In the genomic region with DNA sequence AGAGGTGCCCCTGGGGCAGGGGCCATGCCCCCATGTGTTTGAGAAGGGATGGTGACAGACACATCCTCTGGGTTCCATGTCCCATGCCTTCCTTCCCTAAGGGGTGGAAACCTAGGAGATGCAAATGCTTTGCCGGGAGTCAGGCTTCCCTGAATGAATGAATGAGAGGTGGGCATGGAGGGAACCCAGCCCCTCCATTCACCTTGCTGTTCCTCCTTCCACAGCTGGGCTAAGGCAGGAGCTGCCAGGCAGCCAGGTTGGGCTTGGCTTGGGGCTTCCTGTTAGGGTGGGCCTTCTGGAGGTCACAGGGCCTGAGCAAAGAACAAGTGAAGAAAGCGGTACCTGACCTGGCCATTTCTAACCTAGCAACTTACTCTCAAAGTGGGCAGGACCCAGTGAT, we compare ENCODE assay signal across 21 cellular contexts. TPM values are rescaled to one million over a fixed set of nuclear protein-coding genes. Genes with fewer than 3 reads are reported as not detected.
A peak's percentile ranks its signal among the peaks of the same experiment; 100 is the strongest.
DNase-seq lines count a peak whose midpoint lies in the region; ATAC-seq, FAIRE-seq and TF ChIP-seq lines count a peak whose summit lies in the region.
"Had no signal": no experiment of that assay in that cellular context is flagged by ENCODE, and none has a peak within 500 bp of the region (broad histone marks: within the 10 kb centered on the region; RNA-seq: fewer than 3 reads in every experiment).

No MANE protein-coding gene starts in this region.

- H3K23me2 ChIP-seq in H1 (ENCODE audit: low read depth, low read length): peaks cover 4% of the 10 kb centered on the region; the same call in 1 of the 2 replicates

- H3K9me3 ChIP-seq in HUES64 (ENCODE audit: insufficient read depth, low read depth, low read length) (no peaks in the 10 kb centered on the region), H1 (ENCODE audit: insufficient read depth in 2 of 2, low read depth in 1 of 2, low read length in 1 of 2) (no peaks in the 10 kb centered on the region), esophagus squamous epithelium (no peaks in the 10 kb centered on the region)
- H3K9me3 ChIP-seq: MG63 had no signal

- intact Hi-C loops in esophagus squamous epithelium (cut with DNase I): no loop called here

- 85% methylated on average over 2 of the region's 2 CpGs for WGBS in HUES64
- 85% methylated on average over 2 of the region's 2 CpGs; no CpG with 5 or more reads in 1 of the 2 experiments for WGBS in H1 (ENCODE audit: extremely low coverage in 1 of 2, insufficient coverage in 1 of 2, insufficient read length in 1 of 2, insufficient replicate concordance in 2 of 2, low coverage in 1 of 2, low lambda C conversion rate in 2 of 2, missing lambda C conversion rate in 1 of 2), 2 experiments
- 58 to 76% methylated on average over 2 of the region's 2 CpGs for WGBS in esophagus squamous epithelium, 2 donors

- peaks cover 0 to 1% of the 10 kb centered on the region in 2 experiments for H4K20me1 ChIP-seq in H1 (replicated peaks in 1 of 2; ENCODE audit: control insufficient read depth in 1 of 2, insufficient read depth in 2 of 2, low read length in 2 of 2)

- no peak for ATAC-seq in HG03432 (IDR thresholded peaks at IDR 0.05; ENCODE audit: unreplicated experiment)
- ATAC-seq: Right ventricle myocardium inferior had no signal

- TF ChIP-seq RAD21 in H1 (IDR thresholded peaks at IDR 0.05 in 1 of 2, conservative IDR thresholded peaks at IDR 0.05 in 1 of 2; ENCODE audit: low read depth in 2 of 2, low read length in 2 of 2): no peak

- no peak overlapping the region for H2BK120ac ChIP-seq in H1 (replicated peaks; ENCODE audit: low read depth, low read length)

- POLR2A ChIA-PET in H1 (lab: Charles Lee; ENCODE audit: partially characterized antibody): no interaction called here

- H3K4me1 Mint-ChIP-seq in nephron progenitor cell (peaks cover 12% of the 10 kb centered on the region), type B pancreatic cell (ENCODE audit: unreplicated experiment) (peaks cover 4% of the 10 kb centered on the region)

- H3K4me2 ChIP-seq in H1 (ENCODE audit: insufficient read depth in 1 of 2, low read depth in 2 of 2, low read length in 2 of 2): peak overlapping the region; percentile 58 to 74; a peak in 2 of 4 replicates

- H3K4me3 ChIP-seq in HUES64 (ENCODE audit: low read length) (peak overlapping the region; percentile 56; the same call in 1 of the 2 replicates), H1 (ENCODE audit: extremely low read depth in 1 of 4, insufficient read depth in 2 of 4, low read depth in 3 of 4, low read length in 4 of 4) (no peak overlapping the region), esophagus squamous epithelium (no peak overlapping the region)
- H3K4me3 ChIP-seq: MG63 had no signal

- no peaks in the 10 kb centered on the region; the same call in 1 of the 2 replicates for H3K79me1 ChIP-seq in H1 (ENCODE audit: low read depth, low read length)

- H3K4ac ChIP-seq in H1 (replicated peaks; ENCODE audit: insufficient read length, low read depth, low read length): no peak overlapping the region

- H3K79me2 ChIP-seq in H1 (ENCODE audit: control insufficient read depth in 1 of 2, insufficient read depth in 2 of 2, low read length in 2 of 2): no peaks in the 10 kb centered on the region

- H3K27ac ChIP-seq in HUES64 (ENCODE audit: low read depth, low read length) (no peak overlapping the region), H1 (ENCODE audit: low read depth, low read length) (no peak overlapping the region), esophagus squamous epithelium (no peak overlapping the region)

- no peak overlapping the region; the same call in 1 of the 2 replicates for H2BK15ac ChIP-seq in H1 (ENCODE audit: low read length)

- TF ChIP-seq EP300 in H1 (IDR thresholded peaks at IDR 0.05; ENCODE audit: borderline replicate concordance in 1 of 2, low read depth in 2 of 2, low read length in 2 of 2): no peak

- H3K9ac ChIP-seq in HUES64 (ENCODE audit: low read depth, low read length): no peak overlapping the region
- H3K9ac ChIP-seq in H1 (replicated peaks in 1 of 4; ENCODE audit: extremely low read depth in 1 of 4, low read depth in 3 of 4, low read length in 3 of 4): no peak overlapping the region

- no peak overlapping the region for H2BK5ac ChIP-seq in H1 (ENCODE audit: low read depth, low read length)

- no peak overlapping the region for H4K8ac ChIP-seq in H1 (ENCODE audit: extremely low read depth, insufficient read depth, low read length)

- CTCF ChIA-PET in H1 (lab: Charles Lee; ENCODE audit: partially characterized antibody): interaction anchor here (0.6 to 41.2 kb wide), 7 partner anchors 7 to 1304 kb away, joined by 3 to 1412 read pairs (median 7); partner anchors contain the start of gene TLCD5

- H2BK12ac ChIP-seq in H1 (ENCODE audit: low read depth, low read length): no peak overlapping the region

- DNase-seq in H1 (ENCODE audit: low read depth in 1 of 2, low spot score in 2 of 2) (no peak), nephron progenitor cell (no peak), type B pancreatic cell (ENCODE audit: extremely low spot score, unreplicated experiment) (no peak), esophagus squamous epithelium (lab: John Stamatoyannopoulos, UW) (no peak)
- DNase-seq in activated effector memory CD4-positive, alpha-beta T cell treated with Interleukin-2 at 50 U/mL for 16 hours: no peak
- DNase-seq: C1 segment of cervical spinal cord; Karpas-422; MG63; NCI-H1048; NCI-H1436; NCI-H1930; NK-92 treated with Interleukin-12 subunit alpha and Interleukin-12 subunit beta, amount 100 ng/mL, for 24 hours had no signal

- H3K27me3 ChIP-seq in HUES64 (ENCODE audit: insufficient read depth, low read length): peaks cover 36% of the 10 kb centered on the region
- peaks cover 3 to 31% (median 25%) of the 10 kb centered on the region in 4 experiments for H3K27me3 ChIP-seq in H1 (replicated peaks in 1 of 4; ENCODE audit: control insufficient read depth in 3 of 4, extremely low read depth in 1 of 4, insufficient read depth in 3 of 4, low read length in 3 of 4)
- peaks cover 0 to 57% (median 0%) of the 10 kb centered on the region in 4 donors for H3K27me3 ChIP-seq in esophagus squamous epithelium
- H3K27me3 ChIP-seq: MG63 had no signal

- no peak overlapping the region for H3K56ac ChIP-seq in H1 (replicated peaks; ENCODE audit: insufficient read length, low read depth, low read length)

- no peak overlapping the region for H2BK20ac ChIP-seq in H1 (ENCODE audit: low read length)

- H3K27ac Mint-ChIP-seq in nephron progenitor cell: no peak overlapping the region
- no peak overlapping the region for H3K27ac Mint-ChIP-seq in type B pancreatic cell
- H3K27ac Mint-ChIP-seq: IgD-negative memory B cell had no signal

- H3K36me3 ChIP-seq in HUES64 (ENCODE audit: insufficient read depth, low read length): no peaks in the 10 kb centered on the region
- no peaks in the 10 kb centered on the region for H3K36me3 ChIP-seq in H1 (ENCODE audit: control insufficient read depth in 2 of 4, insufficient read depth in 4 of 4, low read length in 3 of 4)
- no peaks in the 10 kb centered on the region for H3K36me3 ChIP-seq in esophagus squamous epithelium
- H3K36me3 ChIP-seq: MG63 had no signal

- no peak overlapping the region for H4K5ac ChIP-seq in H1 (ENCODE audit: insufficient read length, low read depth, low read length)

- TF ChIP-seq CTCF in H1 (IDR thresholded peaks at IDR 0.05; ENCODE audit: control extremely low read depth in 1 of 3, insufficient read depth in 1 of 3, low read depth in 1 of 3, low read length in 3 of 3) (no peak), nephron progenitor cell (IDR thresholded peaks at IDR 0.05) (no peak), type B pancreatic cell (conservative IDR thresholded peaks at IDR 0.05) (no peak), esophagus squamous epithelium (IDR thresholded peaks at IDR 0.05) (no peak)

- H3K14ac ChIP-seq in H1 (ENCODE audit: insufficient read length): no peak overlapping the region

- H4K91ac ChIP-seq in H1 (replicated peaks; ENCODE audit: insufficient read length, low read length): no peak overlapping the region

- no peak for TF ChIP-seq POLR2A in H1 (IDR thresholded peaks at IDR 0.05; ENCODE audit: control extremely low read depth in 1 of 2, low read depth in 2 of 2, low read length in 2 of 2)
- no peak for TF ChIP-seq POLR2A in esophagus squamous epithelium (IDR thresholded peaks at IDR 0.05)

- H2AK5ac ChIP-seq in H1 (ENCODE audit: low read depth, low read length): peak overlapping the region; percentile 34; the same call in 1 of the 2 replicates

- H2AFZ ChIP-seq in H1 (ENCODE audit: low read length): no peak overlapping the region

- H3K36me3 Mint-ChIP-seq in nephron progenitor cell (ENCODE audit: low read depth): no peaks in the 10 kb centered on the region
- no peaks in the 10 kb centered on the region for H3K36me3 Mint-ChIP-seq in type B pancreatic cell
- H3K36me3 Mint-ChIP-seq: CD8-positive, alpha-beta memory T cell had no signal

- H3K9me3 Mint-ChIP-seq in nephron progenitor cell (peaks cover 3% of the 10 kb centered on the region), type B pancreatic cell (no peaks in the 10 kb centered on the region)
- H3K9me3 Mint-ChIP-seq: CD8-positive, alpha-beta memory T cell; IgD-negative memory B cell had no signal

- H3K4me1 ChIP-seq in HUES64 (ENCODE audit: insufficient read depth, low read length) (peaks cover 20% of the 10 kb centered on the region), H1 (replicated peaks in 1 of 4; ENCODE audit: control insufficient read depth in 3 of 4, insufficient read depth in 4 of 4, low read length in 3 of 4) (peaks cover 2 to 11% (median 4%) of the 10 kb centered on the region in 4 experiments; a peak in 6 of 7 replicates), esophagus squamous epithelium (peaks cover 13 to 37% (median 13%) of the 10 kb centered on the region in 3 donors)

- no peak overlapping the region for H3K18ac ChIP-seq in H1 (ENCODE audit: extremely low read depth, low read length)

- FAIRE-seq in H1 (lab: Jason Lieb, UNC): no peak
- FAIRE-seq: D721Med, H54, RCC 7860 had no signal

- H3K4me3 Mint-ChIP-seq in nephron progenitor cell: peak overlapping the region; percentile 59
- H3K4me3 Mint-ChIP-seq in type B pancreatic cell: peak overlapping the region; percentile 73
- H3K4me3 Mint-ChIP-seq: CD8-positive, alpha-beta memory T cell; IgD-negative memory B cell had no signal

- H3K27me3 Mint-ChIP-seq in nephron progenitor cell (ENCODE audit: low read depth, poor library complexity): peaks cover 91% of the 10 kb centered on the region
- H3K27me3 Mint-ChIP-seq in type B pancreatic cell: peaks cover 88% of the 10 kb centered on the region

- no peak overlapping the region for H3K23ac ChIP-seq in H1 (ENCODE audit: insufficient read length)

RNA-seq across cellular contexts. Expression of gene POU2F3, which starts 0.9 kb away (rescaled TPM):
- polyA plus RNA-seq in HUES64 (2013, experiment 1 of 2): 1.2 TPM
- 1.1 TPM for polyA plus RNA-seq in HUES64 (2013, experiment 2 of 2)
- 1.0 and 1.1 TPM in 2 replicates for total RNA-seq in H1 (2021; fragmentation: NEBNext Ultra II Directional; extraction: Animal tissue kit (Norgen Biotek cat#: 25700))
- polyA plus RNA-seq in H1 (2011; rRNA removed): 0.78 and 2.1 TPM in 2 replicates
- 1.4 TPM for polyA plus RNA-seq in H1 (2011; cell fraction: cytosol; rRNA removed)
- polyA plus RNA-seq in H1 (2011; cell fraction: nucleus; rRNA removed): 1.9 TPM
- 1.2 to 3.1 TPM (median 2.4 TPM) in 4 replicates for polyA plus RNA-seq in H1 (2012, experiment 1 of 2)
- polyA plus RNA-seq in H1 (2012, experiment 2 of 2): 0.81 TPM
- 1.3 TPM for polyA plus RNA-seq in H1 (2013, experiment 1 of 2)
- 1.2 TPM for polyA plus RNA-seq in H1 (2013, experiment 2 of 2)
- 2.4 and 2.6 TPM in 2 replicates for polyA minus RNA-seq in H1 (2011; rRNA and poly(A)+ RNA removed)
- polyA minus RNA-seq in H1 (2011; cell fraction: cytosol; rRNA and poly(A)+ RNA removed): 1.0 TPM
- 0.90 TPM for polyA minus RNA-seq in H1 (2011; cell fraction: nucleus; rRNA and poly(A)+ RNA removed)
- total RNA-seq in type B pancreatic cell (ENCODE audit: low replicate concordance): 1.4 and 4.3 TPM in 2 replicates
- total RNA-seq in esophagus squamous epithelium: 1 to 10 TPM in 3 of 4 donors, not detected in 1; 1.1 to 2.9 (median 1.5) TPM
- total RNA-seq: CD8-positive, alpha-beta memory T cell; SK-MEL-5 had no signal
- polyA plus RNA-seq: CD8-positive, alpha-beta memory T cell; IgD-negative memory B cell had no signal

RNA-seq across cellular contexts. Expression of gene OAF, which starts 30.0 kb away (rescaled TPM):
- polyA plus RNA-seq in HUES64 (2013, experiment 1 of 2): 2.9 TPM
- 6.2 TPM for polyA plus RNA-seq in HUES64 (2013, experiment 2 of 2)
- total RNA-seq in H1 (2021; fragmentation: NEBNext Ultra II Directional; extraction: Animal tissue kit (Norgen Biotek cat#: 25700)): 1.1 and 1.3 TPM in 2 replicates
- polyA plus RNA-seq in H1 (2011; rRNA removed): 1.5 and 2.1 TPM in 2 replicates
- polyA plus RNA-seq in H1 (2011; cell fraction: cytosol; rRNA removed): 1.2 TPM
- 1.2 TPM for polyA plus RNA-seq in H1 (2011; cell fraction: nucleus; rRNA removed)
- polyA plus RNA-seq in H1 (2012, experiment 1 of 2): 0.60 to 1.0 TPM (median 0.64 TPM) in 4 replicates
- 0.62 TPM for polyA plus RNA-seq in H1 (2012, experiment 2 of 2)
- 0.85 TPM for polyA plus RNA-seq in H1 (2013, experiment 1 of 2)
- polyA plus RNA-seq in H1 (2013, experiment 2 of 2): 0.72 TPM
- 0.46 and 0.50 TPM in 2 replicates for polyA minus RNA-seq in H1 (2011; rRNA and poly(A)+ RNA removed)
- polyA minus RNA-seq in H1 (2011; cell fraction: cytosol; rRNA and poly(A)+ RNA removed): 0.73 TPM
- 0.80 TPM for polyA minus RNA-seq in H1 (2011; cell fraction: nucleus; rRNA and poly(A)+ RNA removed)
- total RNA-seq in type B pancreatic cell (ENCODE audit: low replicate concordance) (17.1 and 67.5 TPM in 2 replicates), esophagus squamous epithelium (10 to 100 TPM in 3 of 4 donors, 1 to 10 TPM in 1; 7.4 to 49.0 (median 14.3) TPM)
